ENCODE assay signal across 22 cellular contexts in genomic region chr3:14208168-14208567, GRCh38.
"Had no signal": no experiment of that assay in that cellular context is flagged by ENCODE, and none has a peak within 500 bp of the region (broad histone marks: within the 10 kb centered on the region; RNA-seq: fewer than 3 reads in every experiment).

No MANE protein-coding gene starts in this region.

- ATAC-seq: foreskin keratinocyte; gastroesophageal sphincter; heart right ventricle; left ventricle myocardium superior; natural killer cell treated with Interleukin-12 subunit alpha and Interleukin-12 subunit beta and Interleukin-15 and Interleukin-18, amount 100 ng/mL, for 72 hours; stimulated activated naive B cell treated with anti-CD40 and anti-IgM and Interleukin-4, amounts not matched to agents 10 μg/mL and 1 μg/mL and 100 μg/mL, for 72 hours had no signal

- H3K36me3 ChIP-seq: esophagus muscularis mucosa, gastroesophageal sphincter, heart right ventricle, neutrophil, prostate gland, right atrium auricular region, sigmoid colon, spleen, thoracic aorta had no signal

- H3K4me1 ChIP-seq: foreskin keratinocyte, sigmoid colon had no signal

- H3K4me3 ChIP-seq: esophagus muscularis mucosa, gastroesophageal sphincter, heart right ventricle, lung, mucosa of descending colon, prostate gland, right atrium auricular region, sigmoid colon, spleen, thoracic aorta had no signal

- DNase-seq: effector memory CD4-positive, alpha-beta T cell; foreskin keratinocyte; heart right ventricle; hypothalamus; immature natural killer cell; islet precursor cell; kidney glomerular epithelial cell; left colon; left ventricle myocardium superior; mucosa of descending colon; naive B cell; sigmoid colon; spleen; stimulated activated naive B cell treated with anti-CD40 and anti-IgM and Interleukin-4, amounts not matched to agents 10 μg/mL and 1 μg/mL and 100 μg/mL, for 72 hours had no signal

- H3K27ac ChIP-seq: esophagus muscularis mucosa, foreskin keratinocyte, gastroesophageal sphincter, heart right ventricle, neutrophil, prostate gland, right atrium auricular region, sigmoid colon, spleen, thoracic aorta had no signal

- H3K9me3 ChIP-seq: esophagus muscularis mucosa, gastroesophageal sphincter, heart right ventricle, mucosa of descending colon, neutrophil, prostate gland, right atrium auricular region, sigmoid colon, spleen, thoracic aorta had no signal

- H3K27me3 ChIP-seq: esophagus muscularis mucosa, foreskin keratinocyte, gastroesophageal sphincter, heart right ventricle, neutrophil, right atrium auricular region, sigmoid colon, spleen had no signal
